ENCODE assay signal across 25 cellular contexts in genomic region chr10:33154590-33154989, GRCh38.
DNase-seq lines count a peak whose midpoint lies in the region; ATAC-seq and TF ChIP-seq lines count a peak whose summit lies in the region.
"Had no signal": no experiment of that assay in that cellular context is flagged by ENCODE, and none has a peak within 500 bp of the region (broad histone marks: within the 10 kb centered on the region; RNA-seq: fewer than 3 reads in every experiment).

No MANE protein-coding gene starts in this region.

- ATAC-seq in Right ventricle myocardium superior (ENCODE audit: poor library complexity) (peak; percentile 23), Right ventricle myocardium inferior (no peak), GM21526 (IDR thresholded peaks at IDR 0.05; ENCODE audit: low FRiP score, unreplicated experiment) (no peak)
- no peak for ATAC-seq in stimulated activated memory B cell treated with anti-CD40 and anti-IgM and Interleukin-4, amounts not matched to agents 10 μg/mL and 1 μg/mL and 100 μg/mL, for 72 hours
- ATAC-seq: gastrocnemius medialis, GM12878, sciatic nerve had no signal

- DNase-seq in Right ventricle myocardium superior = no peak
- DNase-seq in Right ventricle myocardium inferior (ENCODE audit: missing footprints) = no peak
- no peak for DNase-seq in SJSA1 (ENCODE audit: low read depth in 1 of 2, low spot score in 2 of 2)
- DNase-seq in fibroblast of mammary gland (ENCODE audit: low read depth) = peak; percentile 42
- DNase-seq in HuH-7 (ENCODE audit: low spot score) = no peak
- no peak for DNase-seq in glomerular visceral epithelial cell (ENCODE audit: extremely low spot score)
- DNase-seq: activated CD4-positive, alpha-beta T cell treated with anti-CD3 and anti-CD28 coated beads, Interleukin-2, amount 50 U/mL, for 1 hour; activated CD8-positive, alpha-beta memory T cell treated with anti-CD3 and anti-CD28 coated beads, Interleukin-2, amount 50 U/mL, for 48 hours; activated gamma-delta T cell treated with Interleukin-2 at 50 U/mL for 16 hours; dermis blood vessel endothelial cell; gastrocnemius medialis; GDM1; Kasumi-1; NCI-H1092; NCI-H2029 treated with DMSO at 0.1 percent for 48 hours; NCI-H510A treated with DMSO at 0.1 percent for 48 hours; SHP77 had no signal

- no peak for TF ChIP-seq CTCF in fibroblast of mammary gland (conservative IDR thresholded peaks at IDR 0.05; ENCODE audit: control insufficient read depth, insufficient read depth, low read depth, low read length)

- H3K9me3 Mint-ChIP-seq in stimulated activated memory B cell treated with anti-CD40 and anti-IgM and Interleukin-4, amounts not matched to agents 10 μg/mL and 1 μg/mL and 100 μg/mL, for 72 hours = no peaks in the 10 kb centered on the region
- H3K9me3 Mint-ChIP-seq: nephron had no signal

- peak overlapping the region; percentile 86 for H3K27ac Mint-ChIP-seq in stimulated activated memory B cell treated with anti-CD40 and anti-IgM and Interleukin-4, amounts not matched to agents 10 μg/mL and 1 μg/mL and 100 μg/mL, for 72 hours
- H3K27ac Mint-ChIP-seq: CD14-positive monocyte, nephron had no signal

- no peaks in the 10 kb centered on the region for H3K36me3 Mint-ChIP-seq in stimulated activated memory B cell treated with anti-CD40 and anti-IgM and Interleukin-4, amounts not matched to agents 10 μg/mL and 1 μg/mL and 100 μg/mL, for 72 hours
- H3K36me3 Mint-ChIP-seq: CD14-positive monocyte had no signal

- no peaks in the 10 kb centered on the region for H3K36me3 ChIP-seq in SJSA1
- H3K36me3 ChIP-seq: gastrocnemius medialis, vagina had no signal

- H3K4me1 ChIP-seq in SJSA1 (replicated peaks) = peaks cover 40% of the 10 kb centered on the region
- H3K4me1 ChIP-seq: gastrocnemius medialis, parathyroid adenoma, vagina had no signal

- no peak overlapping the region for H3K4me3 ChIP-seq in SJSA1
- H3K4me3 ChIP-seq in fibroblast of mammary gland (ENCODE audit: control insufficient read depth, low read depth, low read length) = no peak overlapping the region
- H3K4me3 ChIP-seq: gastrocnemius medialis, GM12878, vagina had no signal

- no peaks in the 10 kb centered on the region for H3K27me3 Mint-ChIP-seq in stimulated activated memory B cell treated with anti-CD40 and anti-IgM and Interleukin-4, amounts not matched to agents 10 μg/mL and 1 μg/mL and 100 μg/mL, for 72 hours

- H3K4me1 Mint-ChIP-seq in stimulated activated memory B cell treated with anti-CD40 and anti-IgM and Interleukin-4, amounts not matched to agents 10 μg/mL and 1 μg/mL and 100 μg/mL, for 72 hours = peaks cover 52% of the 10 kb centered on the region

- H3K27ac ChIP-seq in SJSA1 = peak overlapping the region; percentile 39
- H3K27ac ChIP-seq: parathyroid adenoma, vagina had no signal

- no peaks in the 10 kb centered on the region for H3K27me3 ChIP-seq in SJSA1 (replicated peaks)
- H3K27me3 ChIP-seq: vagina had no signal

- H3K4me3 Mint-ChIP-seq in stimulated activated memory B cell treated with anti-CD40 and anti-IgM and Interleukin-4, amounts not matched to agents 10 μg/mL and 1 μg/mL and 100 μg/mL, for 72 hours = no peak overlapping the region
- H3K4me3 Mint-ChIP-seq: CD14-positive monocyte, nephron had no signal

- intact Hi-C loops in Right ventricle myocardium superior (cut with DNase I) (no loop called here), Right ventricle myocardium inferior (cut with DNase I) (no loop called here)

- H3K9me3 ChIP-seq in SJSA1 (replicated peaks) = no peaks in the 10 kb centered on the region
- H3K9me3 ChIP-seq: gastrocnemius medialis, vagina had no signal
